In genomic region chr15:61100512-61100911, GRCh38 we compare ENCODE assay signal across 24 cellular contexts.
"Had no signal": no experiment of that assay in that cellular context is flagged by ENCODE, and none has a peak within 500 bp of the region (broad histone marks: within the 10 kb centered on the region; RNA-seq: fewer than 3 reads in every experiment).

No MANE protein-coding gene starts in this region.

- H3K9me3 Mint-ChIP-seq: dendritic cell treated with granulocyte-macrophage colony-stimulating factor and Interleukin-4, amounts not matched to agents 40 ng/mL and 50 ng/mL, for 4 days; effector memory CD8-positive, alpha-beta T cell; endodermal cell had no signal

- H3K27ac ChIP-seq: colonic mucosa, epithelial cell of prostate, esophagus squamous epithelium, gastrocnemius medialis, heart right ventricle, left lung, lower lobe of right lung had no signal

- H3K9me3 ChIP-seq: colonic mucosa, esophagus squamous epithelium, gastrocnemius medialis, heart right ventricle, left lung, lower lobe of right lung had no signal

- H3K4me1 Mint-ChIP-seq: naive thymus-derived CD4-positive, alpha-beta T cell had no signal

- H3K4me1 ChIP-seq: colonic mucosa, left lung, lower lobe of right lung had no signal

- H3K4me3 Mint-ChIP-seq: dendritic cell treated with granulocyte-macrophage colony-stimulating factor and Interleukin-4, amounts not matched to agents 40 ng/mL and 50 ng/mL, for 4 days; effector memory CD8-positive, alpha-beta T cell; endodermal cell; naive thymus-derived CD4-positive, alpha-beta T cell had no signal

- H3K27me3 ChIP-seq: colonic mucosa, esophagus squamous epithelium, gastrocnemius medialis, heart right ventricle, left lung had no signal

- H3K4me3 ChIP-seq: colonic mucosa, esophagus squamous epithelium, gastrocnemius medialis, heart right ventricle, left lung, lower lobe of right lung had no signal

- H3K27me3 Mint-ChIP-seq: dendritic cell treated with granulocyte-macrophage colony-stimulating factor and Interleukin-4, amounts not matched to agents 40 ng/mL and 50 ng/mL, for 4 days had no signal

- H3K36me3 ChIP-seq: colonic mucosa, esophagus squamous epithelium, gastrocnemius medialis, heart right ventricle, left lung, lower lobe of right lung had no signal

- DNase-seq: colonic mucosa; cortex of kidney; effector CD8-positive, alpha-beta T cell; effector memory CD8-positive, alpha-beta T cell; endodermal cell; erythroblast; esophagus squamous epithelium; foreskin fibroblast; foreskin melanocyte; gastrocnemius medialis; glutamatergic neuron; head of caudate nucleus; heart right ventricle; hippocampal formation; left cardiac atrium; left lung; left ventricle myocardium superior; lower lobe of right lung; mesenchymal stem cell; midbrain; naive thymus-derived CD4-positive, alpha-beta T cell had no signal

- ATAC-seq: effector memory CD8-positive, alpha-beta T cell; esophagus mucosa; gastrocnemius medialis; heart right ventricle; left cardiac atrium; left lung; lower lobe of right lung; naive thymus-derived CD4-positive, alpha-beta T cell had no signal

- H3K27ac Mint-ChIP-seq: dendritic cell treated with granulocyte-macrophage colony-stimulating factor and Interleukin-4, amounts not matched to agents 40 ng/mL and 50 ng/mL, for 4 days; effector memory CD8-positive, alpha-beta T cell; endodermal cell; naive thymus-derived CD4-positive, alpha-beta T cell had no signal
